In genomic region chr9:11204521-11204920, GRCh38 we compare ENCODE assay signal across 19 cellular contexts.
"Had no signal": no experiment of that assay in that cellular context is flagged by ENCODE, and none has a peak within 500 bp of the region (broad histone marks: within the 10 kb centered on the region; RNA-seq: fewer than 3 reads in every experiment).

No MANE protein-coding gene starts in this region.

- DNase-seq: erythroblast; foreskin keratinocyte; immature natural killer cell; left ventricle myocardium superior; mesenchymal stem cell; naive B cell; occipital lobe; psoas muscle; retina; right lobe of liver; stimulated activated CD4-positive, alpha-beta T cell treated with anti-CD3 and anti-CD28 coated beads, Interleukin-4, amount 100 ng/mL, for 24 hours; tibial artery had no signal

- H3K27me3 Mint-ChIP-seq: dendritic cell treated with granulocyte-macrophage colony-stimulating factor and Interleukin-4, amounts not matched to agents 40 ng/mL and 50 ng/mL, for 4 days; naive B cell; stimulated activated memory B cell treated with anti-CD40 and anti-IgM and Interleukin-4, amounts not matched to agents 10 μg/mL and 1 μg/mL and 100 μg/mL, for 72 hours; stimulated activated naive CD8-positive, alpha-beta T cell treated with anti-CD3 and anti-CD28 coated beads, Interleukin-15, Interleukin-2, amounts not matched to agents 100 ng/mL and 50 ng/mL, for 24 hours had no signal

- H3K4me3 Mint-ChIP-seq: dendritic cell treated with granulocyte-macrophage colony-stimulating factor and Interleukin-4, amounts not matched to agents 40 ng/mL and 50 ng/mL, for 4 days; immature natural killer cell; naive B cell; nephron; stimulated activated memory B cell treated with anti-CD40 and anti-IgM and Interleukin-4, amounts not matched to agents 10 μg/mL and 1 μg/mL and 100 μg/mL, for 72 hours; stimulated activated naive CD8-positive, alpha-beta T cell treated with anti-CD3 and anti-CD28 coated beads, Interleukin-15, Interleukin-2, amounts not matched to agents 100 ng/mL and 50 ng/mL, for 24 hours had no signal

- H3K79me2 ChIP-seq: parathyroid adenoma had no signal

- H3K4me1 ChIP-seq: foreskin keratinocyte, parathyroid adenoma, psoas muscle, right lobe of liver, tibial artery had no signal

- FAIRE-seq: keratinocyte had no signal

- H3K27me3 ChIP-seq: foreskin keratinocyte, right lobe of liver, tibial artery had no signal

- H3K9ac ChIP-seq: parathyroid adenoma had no signal

- H3K27ac ChIP-seq: foreskin keratinocyte, parathyroid adenoma, psoas muscle, right lobe of liver, tibial artery had no signal

- H2AFZ ChIP-seq: parathyroid adenoma had no signal

- H3K9me3 Mint-ChIP-seq: dendritic cell treated with granulocyte-macrophage colony-stimulating factor and Interleukin-4, amounts not matched to agents 40 ng/mL and 50 ng/mL, for 4 days; nephron; stimulated activated memory B cell treated with anti-CD40 and anti-IgM and Interleukin-4, amounts not matched to agents 10 μg/mL and 1 μg/mL and 100 μg/mL, for 72 hours had no signal

- H3K4me1 Mint-ChIP-seq: immature natural killer cell; naive B cell; nephron; stimulated activated memory B cell treated with anti-CD40 and anti-IgM and Interleukin-4, amounts not matched to agents 10 μg/mL and 1 μg/mL and 100 μg/mL, for 72 hours had no signal

- H3K36me3 ChIP-seq: right lobe of liver, tibial artery had no signal

- H3K9me3 ChIP-seq: psoas muscle, right lobe of liver, tibial artery had no signal

- H3K4me3 ChIP-seq: lung, psoas muscle, right lobe of liver, tibial artery had no signal

- H3K27ac Mint-ChIP-seq: dendritic cell treated with granulocyte-macrophage colony-stimulating factor and Interleukin-4, amounts not matched to agents 40 ng/mL and 50 ng/mL, for 4 days; immature natural killer cell; naive B cell; nephron; stimulated activated memory B cell treated with anti-CD40 and anti-IgM and Interleukin-4, amounts not matched to agents 10 μg/mL and 1 μg/mL and 100 μg/mL, for 72 hours; stimulated activated naive CD8-positive, alpha-beta T cell treated with anti-CD3 and anti-CD28 coated beads, Interleukin-15, Interleukin-2, amounts not matched to agents 100 ng/mL and 50 ng/mL, for 24 hours had no signal

- H3K36me3 Mint-ChIP-seq: naive B cell; stimulated activated memory B cell treated with anti-CD40 and anti-IgM and Interleukin-4, amounts not matched to agents 10 μg/mL and 1 μg/mL and 100 μg/mL, for 72 hours had no signal
